ENCODE assay signal across 7 cellular contexts in the genomic region with DNA sequence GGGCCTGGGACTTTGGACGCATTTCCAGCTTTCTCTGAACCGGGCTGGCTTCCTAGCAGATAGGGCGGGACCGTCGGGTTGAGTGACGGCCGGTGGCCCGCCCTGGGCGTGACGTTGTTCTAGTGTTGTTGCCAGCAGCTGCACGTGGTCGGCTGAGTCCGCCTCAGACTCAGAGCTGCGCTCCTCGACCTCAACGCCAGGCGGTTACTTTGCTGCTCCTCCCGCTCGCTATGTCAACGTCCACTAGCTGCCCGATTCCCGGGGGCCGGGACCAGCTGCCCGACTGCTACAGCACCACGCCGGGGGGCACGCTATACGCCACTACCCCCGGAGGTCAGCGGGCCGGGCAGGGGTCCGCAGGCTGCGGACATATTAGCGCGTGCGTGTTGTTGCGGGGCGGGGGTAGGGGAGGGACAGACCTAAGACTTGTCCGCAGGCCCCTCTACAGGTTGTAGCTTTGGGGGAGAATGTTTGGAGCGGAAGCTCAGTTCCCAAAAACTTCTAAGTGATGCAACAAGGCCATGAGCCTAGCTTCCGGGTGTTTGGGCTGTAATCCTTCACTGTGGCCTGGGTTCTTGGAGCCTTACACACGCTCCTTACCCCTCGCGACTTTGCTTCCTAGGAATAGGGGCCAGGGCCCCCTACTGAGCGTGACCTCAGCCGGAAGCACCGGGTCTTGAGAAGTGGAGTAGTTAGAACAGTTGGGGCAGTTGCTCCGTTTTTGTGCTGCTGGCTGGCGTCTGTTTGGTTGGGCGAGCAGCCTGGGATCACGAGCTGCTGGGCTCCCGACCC. TPM values are rescaled to one million over a fixed set of nuclear protein-coding genes. Genes with fewer than 3 reads are reported as not detected.
DNase-seq lines count a peak whose midpoint lies in the region; ATAC-seq and TF ChIP-seq lines count a peak whose summit lies in the region.

EIF4EBP3 (plus strand) TSS at position 155 of the 792 bp plus-strand sequence; CDS start at position 231, 76 bp downstream.

- peak within 1 kb of the TSS; percentile 83 for H3K27ac Mint-ChIP-seq in activated CD4-positive, alpha-beta memory T cell treated with anti-CD3 and anti-CD28 coated beads, Interleukin-2, amount 10 ng/mL, durations not matched to agents 7 days and 5 days

- H3K9me3 ChIP-seq in duodenal mucosa (ENCODE audit: control insufficient read depth in 1 of 2, low read length in 2 of 2) (no peaks in the 10 kb centered on the region), liver (ENCODE audit: control insufficient read depth in 4 of 4, low read length in 3 of 4) (no peaks in the 10 kb centered on the region)

- H3K4me3 ChIP-seq in duodenal mucosa (ENCODE audit: low read depth in 1 of 2, low read length in 2 of 2) (peak within 1 kb of the TSS; percentile 60 to 73), liver (ENCODE audit: low read depth in 1 of 3, low read length in 3 of 3) (peak within 1 kb of the TSS; percentile 30 to 50 (median 37))

- peak; percentile 60 to 69 for TF ChIP-seq RAD21 in liver (IDR thresholded peaks at IDR 0.05)

- peak; percentile 67 for TF ChIP-seq CTCF in liver (IDR thresholded peaks at IDR 0.05; ENCODE audit: low read depth, low read length, missing input control)

- peaks cover 15 to 37% of the 10 kb centered on the region in 2 donors for H3K36me3 ChIP-seq in duodenal mucosa (ENCODE audit: control insufficient read depth in 1 of 2, insufficient read depth in 2 of 2, low read length in 2 of 2)
- H3K36me3 ChIP-seq in liver (ENCODE audit: control insufficient read depth in 4 of 4, insufficient read depth in 3 of 4, low read depth in 1 of 4, low read length in 3 of 4), result peaks cover 0 to 27% (median 20%) of the 10 kb centered on the region in 4 donors

- H3K9ac ChIP-seq in duodenal mucosa (ENCODE audit: low read depth in 1 of 2, low read length in 2 of 2) (peak within 1 kb of the TSS; percentile 68 to 84), liver (ENCODE audit: low read depth in 1 of 2, low read length in 2 of 2) (peak within 1 kb of the TSS; percentile 60 to 75)

- 1% methylated on average over 52 of the region's 52 CpGs for WGBS in liver

- CTCF ChIA-PET in activated CD4-positive, alpha-beta memory T cell treated with anti-CD3 and anti-CD28 coated beads, Interleukin-2, amount 10 ng/mL, durations not matched to agents 7 days and 5 days (lab: Charles Lee), result interaction anchor here (0.6 to 3.3 kb wide), 25 partner anchors 8 to 185 kb away, joined by 3 to 18 read pairs (median 5); partner anchors contain the start of genes APBB3, CD14, IK and NDUFA2

- DNase-seq in NCI-H345 (lab: John Stamatoyannopoulos, UW), result peak; percentile 77
- peak; percentile 89 for DNase-seq in activated CD4-positive, alpha-beta memory T cell treated with anti-CD3 and anti-CD28 coated beads, Interleukin-2, amount 10 ng/mL, durations not matched to agents 7 days and 5 days
- DNase-seq in stimulated activated CD4-positive, alpha-beta T cell treated with anti-CD3 and anti-CD28 coated beads, Interleukin-4, amount 100 ng/mL, for 1 hour, result peak; percentile 87

- peak within 1 kb of the TSS; percentile 66 for H3K4me3 Mint-ChIP-seq in activated CD4-positive, alpha-beta memory T cell treated with anti-CD3 and anti-CD28 coated beads, Interleukin-2, amount 10 ng/mL, durations not matched to agents 7 days and 5 days

- POLR2A ChIA-PET in activated CD4-positive, alpha-beta memory T cell treated with anti-CD3 and anti-CD28 coated beads, Interleukin-2, amount 10 ng/mL, durations not matched to agents 7 days and 5 days (lab: Charles Lee), result interaction anchor here (0.7 to 5.8 kb wide), 17 partner anchors 9 to 307 kb away, joined by 3 to 101 read pairs (median 7); partner anchors contain the start of genes ANKHD1, APBB3, HARS1 and HARS2

- H3K27me3 Mint-ChIP-seq in activated CD4-positive, alpha-beta memory T cell treated with anti-CD3 and anti-CD28 coated beads, Interleukin-2, amount 10 ng/mL, durations not matched to agents 7 days and 5 days, result no peaks in the 10 kb centered on the region

- peaks cover 55% of the 10 kb centered on the region for H3K36me3 Mint-ChIP-seq in activated CD4-positive, alpha-beta memory T cell treated with anti-CD3 and anti-CD28 coated beads, Interleukin-2, amount 10 ng/mL, durations not matched to agents 7 days and 5 days (ENCODE audit: low read depth)

- peaks cover 41 to 42% of the 10 kb centered on the region in 2 donors for H3K4me1 ChIP-seq in duodenal mucosa (ENCODE audit: control insufficient read depth in 1 of 2, insufficient read depth in 2 of 2, low read length in 2 of 2)
- peaks cover 8 to 40% (median 33%) of the 10 kb centered on the region in 4 donors for H3K4me1 ChIP-seq in liver (ENCODE audit: control insufficient read depth in 4 of 4, insufficient read depth in 4 of 4, low read length in 3 of 4)

- H3K27me3 ChIP-seq in duodenal mucosa (ENCODE audit: control insufficient read depth in 1 of 2, insufficient read depth in 2 of 2, low read length in 2 of 2) (no peaks in the 10 kb centered on the region), liver (ENCODE audit: control insufficient read depth in 4 of 4, insufficient read depth in 4 of 4, low read length in 3 of 4) (no peaks in the 10 kb centered on the region)

- peaks cover 56% of the 10 kb centered on the region for H3K4me1 Mint-ChIP-seq in activated CD4-positive, alpha-beta memory T cell treated with anti-CD3 and anti-CD28 coated beads, Interleukin-2, amount 10 ng/mL, durations not matched to agents 7 days and 5 days

- ATAC-seq in GM18520 (IDR thresholded peaks at IDR 0.05; ENCODE audit: unreplicated experiment) (peak; percentile 99), HG03060 (IDR thresholded peaks at IDR 0.05; ENCODE audit: low read depth, unreplicated experiment) (peak; percentile 97)

- H3K27ac ChIP-seq in duodenal mucosa (ENCODE audit: low read depth, low read length) (peak within 1 kb of the TSS; percentile 96), liver (ENCODE audit: low read depth in 1 of 2, low read length in 2 of 2) (peak within 1 kb of the TSS; percentile 91 to 99)

- no peaks in the 10 kb centered on the region for H3K9me3 Mint-ChIP-seq in activated CD4-positive, alpha-beta memory T cell treated with anti-CD3 and anti-CD28 coated beads, Interleukin-2, amount 10 ng/mL, durations not matched to agents 7 days and 5 days

TF ChIP-seq in liver, 16 proteins besides CTCF, POLR2A, EP300 and RAD21 (continues in another document):
- TF ChIP-seq, protein P1, sequence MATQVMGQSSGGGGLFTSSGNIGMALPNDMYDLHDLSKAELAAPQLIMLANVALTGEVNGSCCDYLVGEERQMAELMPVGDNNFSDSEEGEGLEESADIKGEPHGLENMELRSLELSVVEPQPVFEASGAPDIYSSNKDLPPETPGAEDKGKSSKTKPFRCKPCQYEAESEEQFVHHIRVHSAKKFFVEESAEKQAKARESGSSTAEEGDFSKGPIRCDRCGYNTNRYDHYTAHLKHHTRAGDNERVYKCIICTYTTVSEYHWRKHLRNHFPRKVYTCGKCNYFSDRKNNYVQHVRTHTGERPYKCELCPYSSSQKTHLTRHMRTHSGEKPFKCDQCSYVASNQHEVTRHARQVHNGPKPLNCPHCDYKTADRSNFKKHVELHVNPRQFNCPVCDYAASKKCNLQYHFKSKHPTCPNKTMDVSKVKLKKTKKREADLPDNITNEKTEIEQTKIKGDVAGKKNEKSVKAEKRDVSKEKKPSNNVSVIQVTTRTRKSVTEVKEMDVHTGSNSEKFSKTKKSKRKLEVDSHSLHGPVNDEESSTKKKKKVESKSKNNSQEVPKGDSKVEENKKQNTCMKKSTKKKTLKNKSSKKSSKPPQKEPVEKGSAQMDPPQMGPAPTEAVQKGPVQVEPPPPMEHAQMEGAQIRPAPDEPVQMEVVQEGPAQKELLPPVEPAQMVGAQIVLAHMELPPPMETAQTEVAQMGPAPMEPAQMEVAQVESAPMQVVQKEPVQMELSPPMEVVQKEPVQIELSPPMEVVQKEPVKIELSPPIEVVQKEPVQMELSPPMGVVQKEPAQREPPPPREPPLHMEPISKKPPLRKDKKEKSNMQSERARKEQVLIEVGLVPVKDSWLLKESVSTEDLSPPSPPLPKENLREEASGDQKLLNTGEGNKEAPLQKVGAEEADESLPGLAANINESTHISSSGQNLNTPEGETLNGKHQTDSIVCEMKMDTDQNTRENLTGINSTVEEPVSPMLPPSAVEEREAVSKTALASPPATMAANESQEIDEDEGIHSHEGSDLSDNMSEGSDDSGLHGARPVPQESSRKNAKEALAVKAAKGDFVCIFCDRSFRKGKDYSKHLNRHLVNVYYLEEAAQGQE (IDR thresholded peaks at IDR 0.05), result peak; percentile 37
- TF ChIP-seq RXRA (IDR thresholded peaks at IDR 0.05), result peak in 1 of 2 donors; percentile 79
- TF ChIP-seq NR2F2 (IDR thresholded peaks at IDR 0.05), result peak; percentile 82
- TF ChIP-seq SP1 (IDR thresholded peaks at IDR 0.05), result no peak
- peak; percentile 5 for TF ChIP-seq YY1 (IDR thresholded peaks at IDR 0.05)
- no peak for TF ChIP-seq TAF1 (conservative IDR thresholded peaks at IDR 0.05)
- TF ChIP-seq HNF4G (IDR thresholded peaks at IDR 0.05), result peak; percentile 85
- peak; percentile 57 for TF ChIP-seq FOXA1 (IDR thresholded peaks at IDR 0.05)
- no peak for TF ChIP-seq ZBTB33 (IDR thresholded peaks at IDR 0.05)
- peak in 1 of 2 donors; percentile 79 for TF ChIP-seq GABPA (IDR thresholded peaks at IDR 0.05 in 1 of 2, conservative IDR thresholded peaks at IDR 0.05 in 1 of 2)
- TF ChIP-seq HNF4A (conservative IDR thresholded peaks at IDR 0.05), result peak; percentile 91 to 93
- TF ChIP-seq EGR1 (IDR thresholded peaks at IDR 0.05; ENCODE audit: low read depth in 2 of 2), result peak; percentile 13 to 92

RNA-seq across cellular contexts. Expression of gene EIF4EBP3, which starts in this region (rescaled TPM):
- total RNA-seq in activated CD4-positive, alpha-beta memory T cell treated with anti-CD3 and anti-CD28 coated beads, Interleukin-2, amount 10 ng/mL, durations not matched to agents 7 days and 5 days, result 10 to 100 TPM in 1 of 2 experiments, 1 to 10 TPM in 1; 8.0 to 11.6 TPM
- 1 to 10 TPM; 1.4 to 1.5 TPM for total RNA-seq in liver
- 10 to 100 TPM; 14.6 to 55.8 TPM for polyA plus RNA-seq in liver

Comparison
In these comparisons a context has a peak if more than half of its experiments do, and no peak if none do; other contexts are left out.
1. Peak in every context shown above with its lines: DNase-seq, ATAC-seq, H3K4me3 ChIP-seq and H3K27ac ChIP-seq.